In the genomic region with DNA sequence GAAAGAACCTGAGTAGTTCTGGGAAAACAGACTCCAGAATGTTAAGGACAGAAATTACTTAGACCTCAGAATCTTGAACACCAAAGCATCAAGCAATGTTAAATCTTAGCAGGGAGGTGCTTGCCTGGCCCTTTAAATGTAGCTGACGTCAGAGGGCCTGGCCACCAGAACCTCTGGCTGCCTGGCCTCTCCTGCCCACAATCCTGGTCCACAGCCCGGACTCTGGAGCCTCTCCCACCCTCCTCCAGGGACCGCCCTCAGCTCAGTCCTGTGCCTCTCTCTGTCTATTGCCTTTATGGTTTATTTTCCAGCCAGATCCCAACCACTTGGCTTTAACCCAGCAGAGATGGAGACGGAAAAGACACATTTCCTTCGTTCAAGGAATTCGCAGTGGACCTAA, we compare ENCODE assay signal across 16 cellular contexts. TPM values are rescaled to one million over a fixed set of nuclear protein-coding genes. Genes with fewer than 3 reads are reported as not detected.
DNase-seq lines count a peak whose midpoint lies in the region; ATAC-seq and TF ChIP-seq lines count a peak whose summit lies in the region.
"Had no signal": no experiment of that assay in that cellular context is flagged by ENCODE, and none has a peak within 500 bp of the region (broad histone marks: within the 10 kb centered on the region; RNA-seq: fewer than 3 reads in every experiment).

No MANE protein-coding gene starts in this region.

- DNase-seq in HT1080 (ENCODE audit: low read depth) (peak; percentile 31), cardiac fibroblast (ENCODE audit: low read depth in 2 of 2) (peak; percentile 68 to 90), iris pigment epithelial cell (ENCODE audit: low read depth) (peak; percentile 17), upper lobe of right lung (no peak), caudate nucleus (lab: John Stamatoyannopoulos, UW) (no peak), T-cell (no peak)
- DNase-seq: activated CD8-positive, alpha-beta memory T cell treated with anti-CD3 and anti-CD28 coated beads for 24 hours; activated effector memory CD4-positive, alpha-beta T cell treated with Interleukin-2 at 50 U/mL for 16 hours; brain microvascular endothelial cell; CD4-positive, alpha-beta memory T cell; naive thymus-derived CD8-positive, alpha-beta T cell; NCI-H1092 treated with DMSO at 0.1 percent for 48 hours; NCI-H226; transverse colon had no signal

- no peaks in the 10 kb centered on the region for H3K27me3 ChIP-seq in upper lobe of right lung
- H3K27me3 ChIP-seq: brain microvascular endothelial cell, transverse colon had no signal

- H3K4me3 ChIP-seq in cardiac fibroblast (replicated peaks in 1 of 2; ENCODE audit: low read depth in 2 of 2, low read length in 2 of 2) = no peak overlapping the region
- no peak overlapping the region for H3K4me3 ChIP-seq in upper lobe of right lung
- H3K4me3 ChIP-seq: transverse colon had no signal

- no peaks in the 10 kb centered on the region for H3K9me3 Mint-ChIP-seq in T-cell
- H3K9me3 Mint-ChIP-seq: IgD-negative memory B cell; naive thymus-derived CD8-positive, alpha-beta T cell had no signal

- intact Hi-C loops in upper lobe of right lung (cut with DNase I) = no loop called here

- no peak overlapping the region for H3K4me3 Mint-ChIP-seq in T-cell
- H3K4me3 Mint-ChIP-seq: CD4-positive, alpha-beta memory T cell; IgD-negative memory B cell; naive thymus-derived CD8-positive, alpha-beta T cell had no signal

- peaks cover 12% of the 10 kb centered on the region for H3K4me1 ChIP-seq in upper lobe of right lung
- H3K4me1 ChIP-seq: transverse colon had no signal

- peaks cover 21 to 43% (median 29%) of the 10 kb centered on the region in 3 donors for H3K4me1 Mint-ChIP-seq in T-cell

- H3K27me3 Mint-ChIP-seq in T-cell = peaks cover 3 to 11% of the 10 kb centered on the region in 2 donors
- H3K27me3 Mint-ChIP-seq: IgD-negative memory B cell had no signal

- no peak overlapping the region for H3K27ac ChIP-seq in upper lobe of right lung
- H3K27ac ChIP-seq in caudate nucleus (ENCODE audit: low read depth, low read length) = no peak overlapping the region
- H3K27ac ChIP-seq: brain microvascular endothelial cell, transverse colon had no signal

- CTCF ChIA-PET in T-cell (lab: Charles Lee) = no interaction called here

- H3K9me3 ChIP-seq in upper lobe of right lung = no peaks in the 10 kb centered on the region
- H3K9me3 ChIP-seq: transverse colon had no signal

- no peak for TF ChIP-seq CTCF in cardiac fibroblast (IDR thresholded peaks at IDR 0.05; ENCODE audit: low read depth, low read length)
- no peak for TF ChIP-seq CTCF in upper lobe of right lung (IDR thresholded peaks at IDR 0.05)

- no peaks in the 10 kb centered on the region for H3K36me3 Mint-ChIP-seq in T-cell
- H3K36me3 Mint-ChIP-seq: CD4-positive, alpha-beta memory T cell; naive thymus-derived CD8-positive, alpha-beta T cell had no signal

- ATAC-seq in upper lobe of right lung (peak; percentile 36), HG03442 (IDR thresholded peaks at IDR 0.05; ENCODE audit: unreplicated experiment) (no peak), T-cell (replicated peaks in 1 of 4) (no peak)
- ATAC-seq: naive thymus-derived CD8-positive, alpha-beta T cell had no signal

- H3K27ac Mint-ChIP-seq in T-cell = no peak overlapping the region
- H3K27ac Mint-ChIP-seq: CD4-positive, alpha-beta memory T cell; IgD-negative memory B cell; naive thymus-derived CD8-positive, alpha-beta T cell had no signal

- POLR2A ChIA-PET in T-cell (lab: Charles Lee) = interaction anchor here in 1 of 2 donors (0.6 kb wide), 1 partner anchor 41 kb away, joined by 3 read pairs; no protein-coding TSS in a partner anchor

- no peaks in the 10 kb centered on the region for H3K36me3 ChIP-seq in upper lobe of right lung
- H3K36me3 ChIP-seq: brain microvascular endothelial cell, transverse colon had no signal

RNA-seq across cellular contexts. Expression of gene EGR2, which starts 42.2 kb away (rescaled TPM):
- total RNA-seq in HT1080 (2014; rRNA removed; shearing (Covaris generic)) = not detected in 2 replicates
- polyA plus RNA-seq in HT1080 (2015; cell fraction: cytosol; rRNA removed) = 0.02 and 0.03 TPM in 2 replicates
- polyA plus RNA-seq in HT1080 (2015; cell fraction: nucleus; rRNA removed) = 0.06 TPM in 1 of 2 replicates, not detected in the other
- total RNA-seq in upper lobe of right lung (41.4 TPM), T-cell (1 to 10 TPM in 4 of 5 donors, under 1 TPM in 1; 0.90 to 2.7 (median 2.5) TPM)

RNA-seq across cellular contexts. Expression of gene ADO, which starts 53.8 kb away (rescaled TPM):
- total RNA-seq in HT1080 (2014; rRNA removed; shearing (Covaris generic)) = 33.2 and 38.4 TPM in 2 replicates
- 26.5 and 28.3 TPM in 2 replicates for polyA plus RNA-seq in HT1080 (2015; cell fraction: cytosol; rRNA removed)
- polyA plus RNA-seq in HT1080 (2015; cell fraction: nucleus; rRNA removed) = 18.6 and 20.4 TPM in 2 replicates
- 16.5 TPM for total RNA-seq in upper lobe of right lung
- total RNA-seq in T-cell = 10 to 100 TPM; 10.5 to 17.5 (median 15.6) TPM

Comparison
In these comparisons a context has a peak if more than half of its experiments do, and no peak if none do; other contexts are left out.
1. DNase-seq: peak in HT1080 (single experiment), cardiac fibroblast (2 of 2) and iris pigment epithelial cell (single experiment); none in upper lobe of right lung (single experiment), caudate nucleus (0 of 61) and T-cell (0 of 34).
2. RNA of gene EGR2, which starts 42.2 kb away (total RNA-seq): 41.4 TPM in upper lobe of right lung (single experiment); 0.90 to 2.7 TPM in T-cell and not detected in HT1080; every median in the first group is over 10 times any median in the second.